ENCODE assay signal across 8 cellular contexts in genomic region chr3:27632431-27633223, GRCh38.
DNase-seq lines count a peak whose midpoint lies in the region; ATAC-seq and FAIRE-seq lines count a peak whose summit lies in the region.

No MANE protein-coding gene starts in this region.

- no peaks in the 10 kb centered on the region for H3K4me1 ChIP-seq in small intestine (ENCODE audit: control insufficient read depth in 2 of 2, insufficient read depth in 1 of 2, low read depth in 1 of 2, low read length in 1 of 2)

- peak; percentile 77 for ATAC-seq in GM19467 (IDR thresholded peaks at IDR 0.05; ENCODE audit: unreplicated experiment)
- peak; percentile 90 for ATAC-seq in HG03558 (IDR thresholded peaks at IDR 0.05; ENCODE audit: extremely low read depth, unreplicated experiment)

- DNase-seq in COR-L47 (lab: John Stamatoyannopoulos, UW) (peak; percentile 24), T follicular helper cell (ENCODE audit: low read depth) (peak; percentile 30), astrocyte of the hippocampus (ENCODE audit: low read depth, low spot score) (peak; percentile 83), small intestine (no peak), mesenteric fat pad (ENCODE audit: low spot score) (no peak)

- H3K9me3 ChIP-seq in iPS-18c (ENCODE audit: control insufficient read depth, insufficient read depth, low read length) (no peaks in the 10 kb centered on the region), small intestine (ENCODE audit: control insufficient read depth, low read depth) (no peaks in the 10 kb centered on the region)

- H3K36me3 ChIP-seq in small intestine (ENCODE audit: control insufficient read depth in 2 of 2, insufficient read depth in 2 of 2, low read length in 2 of 2): no peaks in the 10 kb centered on the region

- WGBS in small intestine, 3 donors: 2 to 7% (median 7%) methylated on average over 57 to 66 of the region's 66 CpGs

- no peak for FAIRE-seq in small intestine (lab: Jason Lieb, UNC)

- no peaks in the 10 kb centered on the region for H3K27me3 ChIP-seq in small intestine (ENCODE audit: control insufficient read depth in 2 of 2, insufficient read depth in 2 of 2, low read length in 2 of 2)

- H3K4me3 ChIP-seq in iPS-18c (ENCODE audit: insufficient read depth, low read depth, low read length): peak overlapping the region; percentile 11
- H3K4me3 ChIP-seq in small intestine (ENCODE audit: low read depth in 1 of 2, low read length in 2 of 2): peak overlapping the region; percentile 33 to 81

- H3K27ac ChIP-seq in small intestine (ENCODE audit: low read depth in 1 of 2, low read length in 1 of 2): peak overlapping the region; percentile 92 to 99

Comparison
In these comparisons a context has a peak if more than half of its experiments do, and no peak if none do; other contexts are left out.
1. DNase-seq: peak in COR-L47 (single experiment), T follicular helper cell (single experiment) and astrocyte of the hippocampus (single experiment); none in small intestine (single experiment) and mesenteric fat pad (single experiment).